11 cellular contexts compared by ENCODE assay signal in genomic region chr12:74490390-74491064, GRCh38. TPM values are rescaled to one million over a fixed set of nuclear protein-coding genes. Genes with fewer than 3 reads are reported as not detected.
DNase-seq lines count a peak whose midpoint lies in the region; ATAC-seq, FAIRE-seq and TF ChIP-seq lines count a peak whose summit lies in the region.
"Had no signal": no experiment of that assay in that cellular context is flagged by ENCODE, and none has a peak within 500 bp of the region (broad histone marks: within the 10 kb centered on the region; RNA-seq: fewer than 3 reads in every experiment).

No MANE protein-coding gene starts in this region.

- H2AFZ ChIP-seq in OCI-LY7 (ENCODE audit: low read length) (peak overlapping the region; percentile 55), Karpas-422 (ENCODE audit: low read length) (no peak overlapping the region), GM23338 (no peak overlapping the region)

- BruUV-seq in OCI-LY7 (replicated peaks; lab: Mats Ljungman, UMichigan), result no TSS peak

- no peak overlapping the region for H3K9ac ChIP-seq in Karpas-422 (ENCODE audit: low read length)

- TF ChIP-seq POLR2A in A549 (IDR thresholded peaks at IDR 0.05; ENCODE audit: low read length) (no peak), Peyer's patch (IDR thresholded peaks at IDR 0.05) (no peak)

- H3K9me2 ChIP-seq in OCI-LY7 (ENCODE audit: insufficient read depth, low read length) (no peaks in the 10 kb centered on the region), Karpas-422 (replicated peaks; ENCODE audit: insufficient read depth, low read length) (no peaks in the 10 kb centered on the region), GM23338 (ENCODE audit: insufficient read depth) (no peaks in the 10 kb centered on the region)

- WGBS in A549 (ENCODE audit: missing lambda C conversion rate), result 10% methylated on average over 3 of the region's 3 CpGs

- no peak overlapping the region for H3K27ac Mint-ChIP-seq in GM23338
- H3K27ac Mint-ChIP-seq: activated naive CD4-positive, alpha-beta T cell treated with anti-CD3 and anti-CD28 coated beads, Interleukin-2, amount 50 U/mL, for 72 hours had no signal

- POLR2A ChIA-PET in A549 (lab: Yijun Ruan, JAX) (no interaction called here), OCI-LY7 (lab: Charles Lee) (interaction anchor here (2.4 kb wide), 1 partner anchor 8 kb away, joined by 8 read pairs; no protein-coding TSS in a partner anchor)

- H3K4me3 ChIP-seq in A549 (no peak overlapping the region), OCI-LY7 (ENCODE audit: low read depth, low read length, poor library complexity, severe bottlenecking) (peak overlapping the region; percentile 15), Peyer's patch (peak overlapping the region in 2 of 4 donors; percentile 9 to 31), Karpas-422 (ENCODE audit: low read length) (no peak overlapping the region), GM23338 (no peak overlapping the region)

- H3K27me3 ChIP-seq in Peyer's patch (no peaks in the 10 kb centered on the region), Karpas-422 (ENCODE audit: low read length) (no peaks in the 10 kb centered on the region), GM23338 (ENCODE audit: insufficient read depth) (no peaks in the 10 kb centered on the region)

- no peaks in the 10 kb centered on the region for H3K79me2 ChIP-seq in OCI-LY7 (ENCODE audit: insufficient read depth, low read depth, low read length)
- H3K79me2 ChIP-seq in Karpas-422 (ENCODE audit: low read length), result no peaks in the 10 kb centered on the region
- H3K79me2 ChIP-seq in GM23338 (replicated peaks; ENCODE audit: insufficient read depth), result no peaks in the 10 kb centered on the region

- TF ChIP-seq EP300 in A549 (IDR thresholded peaks at IDR 0.05), result no peak

- DNase-seq in A549 (ENCODE audit: low read depth in 1 of 2, low spot score in 1 of 2) (no peak), OCI-LY7 (ENCODE audit: low spot score) (no peak), Peyer's patch (no peak), NCI-H1105 treated with DMSO at 0.1 percent for 48 hours (lab: John Stamatoyannopoulos, UW) (no peak), Karpas-422 (no peak), GM23338 (ENCODE audit: low spot score) (no peak)
- DNase-seq: NCI-H446 treated with DMSO at 0.1 percent for 48 hours had no signal

- H3K4me1 ChIP-seq in A549 (0 out of 3 replicates have a peak, but pooled peaks cover 3% of the 10 kb centered on the region), OCI-LY7 (ENCODE audit: insufficient read depth, low read length, poor library complexity, severe bottlenecking) (no peaks in the 10 kb centered on the region), Peyer's patch (no peaks in the 10 kb centered on the region), Karpas-422 (ENCODE audit: low read length) (peaks cover 19% of the 10 kb centered on the region), GM23338 (ENCODE audit: insufficient read depth) (peaks cover 13% of the 10 kb centered on the region)

- H3K4me3 Mint-ChIP-seq in GM23338, result no peak overlapping the region

- no peaks in the 10 kb centered on the region for H3K36me3 Mint-ChIP-seq in GM23338 (ENCODE audit: low read depth)
- H3K36me3 Mint-ChIP-seq: activated naive CD4-positive, alpha-beta T cell treated with anti-CD3 and anti-CD28 coated beads, Interleukin-2, amount 50 U/mL, for 72 hours had no signal

- H3K4me1 Mint-ChIP-seq in GM23338, result peaks cover 11% of the 10 kb centered on the region; the same call in 2 of the 3 replicates

- CTCF ChIA-PET in A549 (lab: Yijun Ruan, JAX) (no interaction called here), OCI-LY7 (lab: Charles Lee; ENCODE audit: unreplicated experiment) (no interaction called here)

- H3K4me2 ChIP-seq in A549 (peak overlapping the region; percentile 57), OCI-LY7 (ENCODE audit: low read length) (peak overlapping the region; percentile 29; the same call in 1 of the 2 replicates), Karpas-422 (ENCODE audit: low read depth, low read length, poor library complexity, severe bottlenecking) (no peak overlapping the region), GM23338 (no peak overlapping the region)

- H3K9me3 ChIP-seq in A549 (no peaks in the 10 kb centered on the region), OCI-LY7 (ENCODE audit: low read length) (no peaks in the 10 kb centered on the region), Peyer's patch (no peaks in the 10 kb centered on the region), Karpas-422 (ENCODE audit: low read length) (no peaks in the 10 kb centered on the region)

- H3K36me3 ChIP-seq in OCI-LY7 (ENCODE audit: insufficient read depth, low read length), result no peaks in the 10 kb centered on the region
- H3K36me3 ChIP-seq in Peyer's patch, result no peaks in the 10 kb centered on the region
- no peaks in the 10 kb centered on the region for H3K36me3 ChIP-seq in Karpas-422 (ENCODE audit: insufficient read depth, low read length)
- H3K36me3 ChIP-seq in GM23338 (ENCODE audit: insufficient read depth), result no peaks in the 10 kb centered on the region

- intact Hi-C loops in OCI-LY7 (cut with micrococcal nuclease; ENCODE audit: unreplicated experiment), result no loop called here

- no peaks in the 10 kb centered on the region for H3F3A ChIP-seq in GM23338 (replicated peaks; ENCODE audit: low read depth)

- no peaks in the 10 kb centered on the region for H3K27me3 Mint-ChIP-seq in GM23338 (ENCODE audit: insufficient read depth, low read depth, poor library complexity)

- no peak for TF ChIP-seq RAD21 in A549 (conservative IDR thresholded peaks at IDR 0.05 in 1 of 2, IDR thresholded peaks at IDR 0.05 in 1 of 2)

- H3K27ac ChIP-seq in A549 (no peak overlapping the region), OCI-LY7 (ENCODE audit: low read depth, low read length, poor library complexity, severe bottlenecking) (no peak overlapping the region), Peyer's patch (peak overlapping the region in 1 of 4 donors; percentile 8), Karpas-422 (ENCODE audit: low read length) (no peak overlapping the region), GM23338 (ENCODE audit: low read depth) (no peak overlapping the region)

- TF ChIP-seq CTCF in A549 (IDR thresholded peaks at IDR 0.05), result no peak
- no peak for TF ChIP-seq CTCF in OCI-LY7 (conservative IDR thresholded peaks at IDR 0.05; ENCODE audit: low read length)
- no peak for TF ChIP-seq CTCF in Peyer's patch (IDR thresholded peaks at IDR 0.05)
- TF ChIP-seq CTCF in GM23338 (conservative IDR thresholded peaks at IDR 0.05; ENCODE audit: low read depth in 2 of 2), result no peak

- ATAC-seq in A549 (no peak), GM18861 (IDR thresholded peaks at IDR 0.05; ENCODE audit: unreplicated experiment) (peak; percentile 56), HG02852 (IDR thresholded peaks at IDR 0.05; ENCODE audit: unreplicated experiment) (peak; percentile 75), GM23338 (no peak)

- no peaks in the 10 kb centered on the region for H4K20me1 ChIP-seq in OCI-LY7 (ENCODE audit: insufficient read depth, low read length)
- no peaks in the 10 kb centered on the region for H4K20me1 ChIP-seq in Karpas-422 (ENCODE audit: insufficient read depth, low read depth, low read length)
- no peaks in the 10 kb centered on the region for H4K20me1 ChIP-seq in GM23338 (replicated peaks; ENCODE audit: insufficient read depth)

- FAIRE-seq in A549 (lab: Jason Lieb, UNC), result no peak
- FAIRE-seq: G401.6 had no signal

- no peaks in the 10 kb centered on the region for H3K9me3 Mint-ChIP-seq in GM23338
- H3K9me3 Mint-ChIP-seq: activated naive CD4-positive, alpha-beta T cell treated with anti-CD3 and anti-CD28 coated beads, Interleukin-2, amount 50 U/mL, for 72 hours had no signal

TF ChIP-seq in A549, 52 proteins besides CTCF, POLR2A, EP300 and RAD21 (continues in another document):
- TF ChIP-seq HOXB13 (CRISPR knock-in tag; IDR thresholded peaks at IDR 0.05; ENCODE audit: low read depth) (no peak), EHMT2 (IDR thresholded peaks at IDR 0.05; ENCODE audit: low read depth) (no peak), ZSCAN20 (CRISPR knock-in tag; IDR thresholded peaks at IDR 0.05) (no peak), HEYL (CRISPR knock-in tag; IDR thresholded peaks at IDR 0.05) (no peak)

TF ChIP-seq in GM23338, 12 proteins besides CTCF, POLR2A, EP300 and RAD21 (continues in another document):
- TF ChIP-seq EZH2phosphoT487 (IDR thresholded peaks at IDR 0.05; ENCODE audit: unreplicated experiment) (no peak), POLR2AphosphoS5 (IDR thresholded peaks at IDR 0.05; ENCODE audit: low read depth) (no peak), JUNB (IDR thresholded peaks at IDR 0.05; ENCODE audit: unreplicated experiment) (no peak), ZNF331 (CRISPR knock-in tag; IDR thresholded peaks at IDR 0.05; ENCODE audit: low read depth) (no peak), NANOG (IDR thresholded peaks at IDR 0.05; ENCODE audit: borderline replicate concordance) (no peak)

RNA-seq across cellular contexts. Expression of gene ATXN7L3B, which starts 47.1 kb away (rescaled TPM):
- polyA plus RNA-seq in A549 (2011; rRNA removed) (28.8 and 32.8 TPM in 2 replicates), A549 (2017; fragmentation: RNase III; extraction: RNeasy Plus Mini Kit Qiagen cat#74134 plus additional on column Dnase treatment) (16.7 to 18.2 TPM (median 18.1 TPM) in 3 replicates), GM23338 (2016; fragmentation: Nextera tagmentation; extraction: Ambion mirVana) (14.0 and 14.6 TPM in 2 replicates)
- polyA plus RNA-seq in A549 (2012; cell fraction: cytosol; rRNA removed), result 7.7 and 9.7 TPM in 2 replicates
- 5.2 and 8.9 TPM in 2 replicates for polyA plus RNA-seq in A549 (2012; cell fraction: nucleus; rRNA removed)
- polyA minus RNA-seq in A549 (2011; rRNA and poly(A)+ RNA removed), result 29.5 and 30.2 TPM in 2 replicates
- 21.5 and 22.4 TPM in 2 replicates for total RNA-seq in OCI-LY7 (2014; rRNA removed; shearing (Covaris generic))
- total RNA-seq in OCI-LY7 (2022) (33.3 and 35.1 TPM in 2 replicates), Peyer's patch (10 to 100 TPM; 16.9 to 19.8 (median 18.5) TPM)
- total RNA-seq in Karpas-422 (2014; rRNA removed; shearing (Covaris generic); ENCODE audit: low replicate concordance), result 27.3 and 29.9 TPM in 2 replicates
- 40.7 and 40.8 TPM in 2 replicates for total RNA-seq in GM23338 (2014; rRNA removed; shearing (Covaris generic))

Comparison
In these comparisons a context has a peak if more than half of its experiments do, and no peak if none do; other contexts are left out.
1. ATAC-seq: peak in GM18861 (single experiment) and HG02852 (single experiment); none in A549 (0 of 2) and GM23338 (single experiment).
2. H3K4me2 ChIP-seq: peak in A549 (single experiment) and OCI-LY7 (single experiment); none in Karpas-422 (single experiment) and GM23338 (single experiment).